ENCODE assay signal across 8 cellular contexts in genomic region chr18:54222922-54223567, GRCh38. TPM values are rescaled to one million over a fixed set of nuclear protein-coding genes. Genes with fewer than 3 reads are reported as not detected.
DNase-seq lines count a peak whose midpoint lies in the region; ATAC-seq, FAIRE-seq and TF ChIP-seq lines count a peak whose summit lies in the region.

No MANE protein-coding gene starts in this region.

- H4K8ac ChIP-seq in mesenchymal stem cell (ENCODE audit: low read length): no peak overlapping the region

- H3K4me3 Mint-ChIP-seq in astrocyte (ENCODE audit: unreplicated experiment): peak overlapping the region; percentile 97

- no TSS peak for BruUV-seq in OCI-LY7 (replicated peaks; lab: Mats Ljungman, UMichigan)

- H3K9me3 ChIP-seq in A549: no peaks in the 10 kb centered on the region
- no peaks in the 10 kb centered on the region for H3K9me3 ChIP-seq in OCI-LY7 (ENCODE audit: low read length)
- no peaks in the 10 kb centered on the region for H3K9me3 ChIP-seq in astrocyte (ENCODE audit: insufficient read depth, low read depth, low read length)
- no peaks in the 10 kb centered on the region for H3K9me3 ChIP-seq in mesenchymal stem cell (ENCODE audit: control insufficient read depth, low read length)
- no peaks in the 10 kb centered on the region for H3K9me3 ChIP-seq in tibial artery

- no peak overlapping the region for H4K91ac ChIP-seq in mesenchymal stem cell (ENCODE audit: low read length)

- no peak overlapping the region for H3K23ac ChIP-seq in mesenchymal stem cell (ENCODE audit: low read length in 2 of 2)

- FAIRE-seq in A549 (lab: Jason Lieb, UNC) (no peak), astrocyte (lab: Jason Lieb, UNC) (no peak)

- TF ChIP-seq POLR2A in A549 (IDR thresholded peaks at IDR 0.05; ENCODE audit: low read length): no peak

- H3K79me2 ChIP-seq in OCI-LY7 (ENCODE audit: insufficient read depth, low read depth, low read length) (peaks cover 61% of the 10 kb centered on the region), astrocyte (ENCODE audit: insufficient read depth, low read length) (peaks cover 59% of the 10 kb centered on the region)

- peak in 1 of 2 experiments; percentile 35; a peak in 2 of 5 replicates for TF ChIP-seq RAD21 in A549 (conservative IDR thresholded peaks at IDR 0.05 in 1 of 2, IDR thresholded peaks at IDR 0.05 in 1 of 2)

- H3K36me3 Mint-ChIP-seq in astrocyte (ENCODE audit: low read depth, unreplicated experiment): no peaks in the 10 kb centered on the region

- no peak overlapping the region for H2BK120ac ChIP-seq in mesenchymal stem cell (ENCODE audit: low read depth, low read length)

- H2BK15ac ChIP-seq in mesenchymal stem cell (ENCODE audit: low read depth, poor library complexity, severe bottlenecking): no peak overlapping the region

- intact Hi-C loops in OCI-LY7 (cut with micrococcal nuclease; ENCODE audit: unreplicated experiment) (loop anchor here (1.0 to 2.0 kb wide), 3 partner anchors 46 to 136 kb away; partner anchors contain the start of gene POLI), tibial artery (cut with DNase I; ENCODE audit: low total_unique reads) (loop anchor here (5.0 kb wide), 1 partner anchor 44 kb away; the partner anchor contains the start of gene POLI)

- no peak overlapping the region for H3K4ac ChIP-seq in mesenchymal stem cell (ENCODE audit: low read depth in 1 of 2, low read length in 2 of 2)

- H3K36me3 ChIP-seq in OCI-LY7 (ENCODE audit: insufficient read depth, low read length) (peaks cover 43% of the 10 kb centered on the region), astrocyte (ENCODE audit: insufficient read depth, low read length) (no peaks in the 10 kb centered on the region), mesenchymal stem cell (ENCODE audit: control insufficient read depth in 1 of 2, insufficient read depth in 2 of 2, low read depth in 1 of 2, low read length in 2 of 2) (peaks cover 0 to 5% of the 10 kb centered on the region in 2 experiments), tibial artery (no peaks in the 10 kb centered on the region)

- POLR2A ChIA-PET in A549 (lab: Yijun Ruan, JAX) (interaction anchor here (1.7 kb wide), 1 partner anchor 47 kb away, joined by 12 read pairs; the partner anchor contains the start of gene POLI), OCI-LY7 (lab: Charles Lee) (interaction anchor here (0.7 to 4.1 kb wide), 10 partner anchors 8 to 134 kb away, joined by 3 to 53 read pairs (median 4); partner anchors contain the start of gene POLI)

- no peak overlapping the region for H2AFZ ChIP-seq in OCI-LY7 (ENCODE audit: low read length)
- H2AFZ ChIP-seq in astrocyte (ENCODE audit: low read depth, low read length): no peak overlapping the region
- no peak overlapping the region for H2AFZ ChIP-seq in mesenchymal stem cell (ENCODE audit: low read depth, low read length)

- H3K79me1 ChIP-seq in mesenchymal stem cell (replicated peaks; ENCODE audit: low read length, poor library complexity, severe bottlenecking): no peaks in the 10 kb centered on the region

- H3K4me1 ChIP-seq in A549 (peaks cover 26% of the 10 kb centered on the region; the same call in 2 of the 3 replicates), OCI-LY7 (ENCODE audit: insufficient read depth, low read length, poor library complexity, severe bottlenecking) (peaks cover 47% of the 10 kb centered on the region), astrocyte (ENCODE audit: insufficient read depth, low read length) (peaks cover 15% of the 10 kb centered on the region), mesenchymal stem cell (ENCODE audit: control insufficient read depth, insufficient read depth, low read depth, low read length) (no peaks in the 10 kb centered on the region), tibial artery (peaks cover 0 to 31% (median 20%) of the 10 kb centered on the region in 4 donors)

- H3K9ac ChIP-seq in astrocyte (ENCODE audit: low read length): peak overlapping the region; percentile 84
- peak overlapping the region; percentile 89 for H3K9ac ChIP-seq in mesenchymal stem cell (ENCODE audit: low read length)

- H3K27me3 ChIP-seq in astrocyte (ENCODE audit: insufficient read depth, low read length): no peaks in the 10 kb centered on the region
- no peaks in the 10 kb centered on the region for H3K27me3 ChIP-seq in mesenchymal stem cell (ENCODE audit: control insufficient read depth in 1 of 2, insufficient read depth in 1 of 2, low read length in 2 of 2)
- no peaks in the 10 kb centered on the region for H3K27me3 ChIP-seq in tibial artery

- H3K18ac ChIP-seq in mesenchymal stem cell (ENCODE audit: low read depth in 1 of 2, low read length in 2 of 2): no peak overlapping the region

- peak in 1 of 2 experiments; percentile 11 for DNase-seq in A549 (ENCODE audit: low read depth in 1 of 2, low spot score in 1 of 2)
- DNase-seq in OCI-LY7 (ENCODE audit: low spot score): peak; percentile 82
- no peak for DNase-seq in astrocyte (ENCODE audit: low read depth)
- DNase-seq in mesenchymal stem cell: no peak
- no peak for DNase-seq in tibial artery
- DNase-seq in epidermal melanocyte (ENCODE audit: insufficient read length, low spot score): no peak

- peaks cover 16% of the 10 kb centered on the region for H3K4me1 Mint-ChIP-seq in astrocyte (ENCODE audit: low read depth, unreplicated experiment)

- H3K9me3 Mint-ChIP-seq in astrocyte (ENCODE audit: unreplicated experiment): no peaks in the 10 kb centered on the region

- TF ChIP-seq CTCF in A549 (IDR thresholded peaks at IDR 0.05) (peak; percentile 18; the same call in 1 of the 3 replicates), OCI-LY7 (conservative IDR thresholded peaks at IDR 0.05; ENCODE audit: low read length) (peak; percentile 73), astrocyte (IDR thresholded peaks at IDR 0.05; ENCODE audit: insufficient read depth, low read depth, low read length) (no peak), tibial artery (IDR thresholded peaks at IDR 0.05) (no peak)

- no peak overlapping the region for H2AK5ac ChIP-seq in mesenchymal stem cell (ENCODE audit: low read length, severe bottlenecking)

- H2BK5ac ChIP-seq in mesenchymal stem cell (ENCODE audit: low read depth, low read length, poor library complexity, severe bottlenecking): no peak overlapping the region

- no peak for TF ChIP-seq EP300 in A549 (IDR thresholded peaks at IDR 0.05)

- no peaks in the 10 kb centered on the region for H3K9me2 ChIP-seq in OCI-LY7 (ENCODE audit: insufficient read depth, low read length)

- 16% methylated on average over 5 of the region's 5 CpGs for WGBS in A549 (ENCODE audit: missing lambda C conversion rate)
- WGBS in mesenchymal stem cell: 51% methylated on average over 3 of the region's 5 CpGs

- CTCF ChIA-PET in A549 (lab: Yijun Ruan, JAX): interaction anchor here (0.8 to 1.7 kb wide), 6 partner anchors 9 to 65 kb away, joined by 3 to 9 read pairs (median 4); no protein-coding TSS in a partner anchor
- CTCF ChIA-PET in OCI-LY7 (lab: Charles Lee; ENCODE audit: unreplicated experiment): interaction anchor here (1.0 kb wide), 1 partner anchor 46 kb away, joined by 3 read pairs; the partner anchor contains the start of gene POLI

- H3K14ac ChIP-seq in mesenchymal stem cell (ENCODE audit: low read length in 2 of 2): no peak overlapping the region

- H3K27me3 Mint-ChIP-seq in astrocyte (ENCODE audit: low read depth, unreplicated experiment): no peaks in the 10 kb centered on the region

- H3K27ac ChIP-seq in A549: peak overlapping the region; percentile 87 to 100; a peak in 5 of 6 replicates
- H3K27ac ChIP-seq in OCI-LY7 (ENCODE audit: low read depth, low read length, poor library complexity, severe bottlenecking): peak overlapping the region; percentile 99
- peak overlapping the region; percentile 56 for H3K27ac ChIP-seq in astrocyte (ENCODE audit: low read depth, low read length)
- H3K27ac ChIP-seq in mesenchymal stem cell (ENCODE audit: low read length, poor library complexity, severe bottlenecking): no peak overlapping the region
- peak overlapping the region; percentile 74 to 78 for H3K27ac ChIP-seq in tibial artery

- ATAC-seq in A549 (no peak), GM18508 (IDR thresholded peaks at IDR 0.05; ENCODE audit: insufficient read depth, unreplicated experiment) (peak; percentile 38), HG02970 (IDR thresholded peaks at IDR 0.05; ENCODE audit: low FRiP score, unreplicated experiment) (peak; percentile 24)

- no peak overlapping the region for H3K27ac Mint-ChIP-seq in astrocyte (ENCODE audit: unreplicated experiment)

- no peak overlapping the region for H2BK12ac ChIP-seq in mesenchymal stem cell (ENCODE audit: low read length in 2 of 2)

- H3K4me2 ChIP-seq in A549: peak overlapping the region; percentile 97
- H3K4me2 ChIP-seq in OCI-LY7 (ENCODE audit: low read length): peak overlapping the region; percentile 70
- H3K4me2 ChIP-seq in astrocyte (ENCODE audit: low read length): peak overlapping the region; percentile 85
- peak overlapping the region; percentile 78 for H3K4me2 ChIP-seq in mesenchymal stem cell (ENCODE audit: low read length, poor library complexity, severe bottlenecking)

- H4K20me1 ChIP-seq in OCI-LY7 (ENCODE audit: insufficient read depth, low read length) (no peaks in the 10 kb centered on the region), astrocyte (ENCODE audit: insufficient read depth, low read length) (peaks cover 53% of the 10 kb centered on the region)

- H3K4me3 ChIP-seq in A549 (peak overlapping the region; percentile 95), OCI-LY7 (ENCODE audit: low read depth, low read length, poor library complexity, severe bottlenecking) (peak overlapping the region; percentile 88), astrocyte (ENCODE audit: insufficient read depth, low read depth, low read length) (peak overlapping the region; percentile 71), mesenchymal stem cell (ENCODE audit: insufficient read depth in 1 of 2, low read depth in 1 of 2, low read length in 2 of 2) (peak overlapping the region in 1 of 2 experiments; percentile 78), tibial artery (peak overlapping the region; percentile 60 to 72)

RNA-seq across cellular contexts. Expression of gene MBD2, which starts 1.4 kb away (rescaled TPM):
- polyA plus RNA-seq in A549 (2011; rRNA removed) (44.5 and 48.2 TPM in 2 replicates), A549 (2017; fragmentation: RNase III; extraction: RNeasy Plus Mini Kit Qiagen cat#74134 plus additional on column Dnase treatment) (37.2 to 43.4 TPM (median 42.2 TPM) in 3 replicates)
- polyA plus RNA-seq in A549 (2012; cell fraction: cytosol; rRNA removed): 11.0 and 13.0 TPM in 2 replicates
- polyA plus RNA-seq in A549 (2012; cell fraction: nucleus; rRNA removed): 3.6 and 5.2 TPM in 2 replicates
- polyA minus RNA-seq in A549 (2011; rRNA and poly(A)+ RNA removed): 32.4 and 45.9 TPM in 2 replicates
- total RNA-seq in OCI-LY7 (2014; rRNA removed; shearing (Covaris generic)): 30.5 and 39.2 TPM in 2 replicates
- total RNA-seq in OCI-LY7 (2022) (171 and 176 TPM in 2 replicates), astrocyte (53.1 and 59.1 TPM in 2 replicates)
- 25.6 TPM for polyA plus RNA-seq in mesenchymal stem cell (2013, experiment 1 of 2)
- polyA plus RNA-seq in mesenchymal stem cell (2013, experiment 2 of 2): 26.0 TPM

RNA-seq across cellular contexts. Expression of gene POLI, which starts 46.3 kb away (rescaled TPM):
- 22.5 and 30.1 TPM in 2 replicates for polyA plus RNA-seq in A549 (2011; rRNA removed)
- polyA plus RNA-seq in A549 (2012; cell fraction: cytosol; rRNA removed): 3.8 TPM in 2 replicates
- 8.2 and 10.3 TPM in 2 replicates for polyA plus RNA-seq in A549 (2012; cell fraction: nucleus; rRNA removed)
- polyA plus RNA-seq in A549 (2017; fragmentation: RNase III; extraction: RNeasy Plus Mini Kit Qiagen cat#74134 plus additional on column Dnase treatment): 10.3 to 12.0 TPM (median 11.1 TPM) in 3 replicates
- polyA minus RNA-seq in A549 (2011; rRNA and poly(A)+ RNA removed): 18.8 and 20.5 TPM in 2 replicates
- total RNA-seq in OCI-LY7 (2014; rRNA removed; shearing (Covaris generic)): 8.9 and 15.1 TPM in 2 replicates
- 19.0 and 24.5 TPM in 2 replicates for total RNA-seq in OCI-LY7 (2022)
- total RNA-seq in astrocyte: 20.4 and 20.5 TPM in 2 replicates
- polyA plus RNA-seq in mesenchymal stem cell (2013, experiment 1 of 2): 14.3 TPM
- 13.8 TPM for polyA plus RNA-seq in mesenchymal stem cell (2013, experiment 2 of 2)

Comparison
In these comparisons a context has a peak if more than half of its experiments do, and no peak if none do; other contexts are left out.
1. ATAC-seq: peak in GM18508 (single experiment) and HG02970 (single experiment); none in A549 (0 of 2).
2. CTCF ChIP-seq: peak in A549 (single experiment) and OCI-LY7 (single experiment); none in astrocyte (single experiment) and tibial artery (0 of 2).
3. Peak in every context shown above with its lines, with median percentiles within 50 percentile points of each other: H3K4me2 ChIP-seq.